Comparison of ENCODE assay signal across 14 cellular contexts in the genomic region with DNA sequence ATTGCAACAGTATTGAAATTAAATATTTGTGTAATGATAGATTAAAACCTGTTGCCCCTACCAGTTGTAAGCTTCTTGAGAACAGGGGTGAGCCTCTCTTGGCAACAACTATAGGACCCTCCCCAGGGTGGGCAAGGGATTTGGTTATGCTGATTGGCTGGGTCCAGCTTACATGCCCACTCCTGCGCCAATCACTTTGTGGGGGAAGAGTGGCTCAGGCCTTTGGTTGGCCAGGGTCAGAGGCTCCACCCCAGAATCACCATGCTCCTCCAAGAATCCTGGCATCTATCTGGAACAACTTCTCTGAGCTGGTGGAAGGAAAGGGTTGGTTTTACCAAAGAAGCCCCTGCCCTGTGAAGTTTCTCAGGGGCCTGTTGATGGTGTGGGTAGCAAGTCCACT. TPM values are rescaled to one million over a fixed set of nuclear protein-coding genes. Genes with fewer than 3 reads are reported as not detected.
DNase-seq lines count a peak whose midpoint lies in the region; ATAC-seq, FAIRE-seq and TF ChIP-seq lines count a peak whose summit lies in the region.
"Had no signal": no experiment of that assay in that cellular context is flagged by ENCODE, and none has a peak within 500 bp of the region (broad histone marks: within the 10 kb centered on the region; RNA-seq: fewer than 3 reads in every experiment).

No MANE protein-coding gene starts in this region.

- no peak overlapping the region for H2AFZ ChIP-seq in HCT116 (ENCODE audit: low read depth, low read length, poor library complexity, severe bottlenecking)
- H2AFZ ChIP-seq in H1 (ENCODE audit: low read length), result no peak overlapping the region
- H2AFZ ChIP-seq in neural progenitor cell (replicated peaks), result no peak overlapping the region

- CTCF ChIA-PET in HCT116 (lab: Charles Lee), result no interaction called here
- CTCF ChIA-PET in H1 (lab: Charles Lee; ENCODE audit: partially characterized antibody), result interaction anchor here (0.7 to 2.4 kb wide), 7 partner anchors 9 to 163 kb away, joined by 3 to 7 read pairs (median 4); partner anchors contain the start of gene PCBD2

- no peak for TF ChIP-seq EP300 in H1 (IDR thresholded peaks at IDR 0.05; ENCODE audit: borderline replicate concordance in 1 of 2, low read depth in 2 of 2, low read length in 2 of 2)

- H3K23ac ChIP-seq in H1 (ENCODE audit: insufficient read length), result no peak overlapping the region

- H3K9me3 Mint-ChIP-seq in neural progenitor cell, result no peaks in the 10 kb centered on the region
- H3K9me3 Mint-ChIP-seq in activated T-helper 2 cell treated with anti-CD3 and anti-CD28 coated beads, Interferon-gamma antibody, Interleukin-2, Interleukin-4, amounts not matched to agents 10 μg/mL and 5 μg/mL and 100 μg/mL, durations not matched to agents 14 hours and 24 hours and 36 hours, result no peaks in the 10 kb centered on the region
- H3K9me3 Mint-ChIP-seq: CD4-positive, alpha-beta memory T cell had no signal

- H2BK120ac ChIP-seq in H1 (replicated peaks; ENCODE audit: low read depth, low read length), result no peak overlapping the region

- no peaks in the 10 kb centered on the region for H3K9me3 ChIP-seq in HCT116 (ENCODE audit: control insufficient read depth in 1 of 2, insufficient read depth in 1 of 2, low read depth in 1 of 2, low read length in 2 of 2)
- no peaks in the 10 kb centered on the region for H3K9me3 ChIP-seq in H1 (ENCODE audit: insufficient read depth in 2 of 2, low read depth in 1 of 2, low read length in 1 of 2)
- H3K9me3 ChIP-seq in neural progenitor cell (ENCODE audit: low read depth), result no peaks in the 10 kb centered on the region
- H3K9me3 ChIP-seq: A549, BE2C had no signal

- POLR2A ChIA-PET in HCT116 (lab: Charles Lee), result interaction anchor here (0.6 kb wide), 1 partner anchor 10 kb away, joined by 6 read pairs; no protein-coding TSS in a partner anchor
- POLR2A ChIA-PET in H1 (lab: Charles Lee; ENCODE audit: partially characterized antibody), result interaction anchor here (0.8 kb wide), 1 partner anchor 21 kb away, joined by 3 read pairs; no protein-coding TSS in a partner anchor

- H2BK15ac ChIP-seq in H1 (ENCODE audit: low read length), result no peak overlapping the region; the same call in 1 of the 2 replicates

- DNase-seq in HCT116 (ENCODE audit: low read depth, low spot score), result no peak
- DNase-seq in NB4 (ENCODE audit: low read depth), result peak; percentile 15
- DNase-seq in H1 (ENCODE audit: low read depth in 1 of 2, low spot score in 2 of 2), result no peak
- no peak for DNase-seq in neural progenitor cell (ENCODE audit: low spot score)
- no peak for DNase-seq in NCI-H748 treated with DMSO at 0.1 percent for 48 hours (lab: John Stamatoyannopoulos, UW)
- no peak for DNase-seq in posterior vena cava (ENCODE audit: low spot score)
- no peak for DNase-seq in activated T-helper 2 cell treated with anti-CD3 and anti-CD28 coated beads, Interferon-gamma antibody, Interleukin-2, Interleukin-4, amounts not matched to agents 10 μg/mL and 5 μg/mL and 100 μg/mL, durations not matched to agents 14 hours and 24 hours and 36 hours (ENCODE audit: low spot score)
- DNase-seq: BE2C; CD4-positive, alpha-beta memory T cell; IMR-90; KG1 had no signal

- H3K23me2 ChIP-seq in H1 (ENCODE audit: low read depth, low read length), result peaks cover 12% of the 10 kb centered on the region; the same call in 1 of the 2 replicates

- no peaks in the 10 kb centered on the region for H4K20me1 ChIP-seq in HCT116 (ENCODE audit: insufficient read depth)
- H4K20me1 ChIP-seq in H1 (replicated peaks in 1 of 2; ENCODE audit: control insufficient read depth in 1 of 2, insufficient read depth in 2 of 2, low read length in 2 of 2), result peaks cover 12 to 19% of the 10 kb centered on the region in 2 experiments
- H4K20me1 ChIP-seq in neural progenitor cell (ENCODE audit: low read depth), result peaks cover 55% of the 10 kb centered on the region

- no peak overlapping the region for H2BK5ac ChIP-seq in H1 (ENCODE audit: low read depth, low read length)

- H2BK20ac ChIP-seq in H1 (ENCODE audit: low read length), result no peak overlapping the region

- H3K9ac ChIP-seq in HCT116 (ENCODE audit: low read length), result no peak overlapping the region
- H3K9ac ChIP-seq in H1 (replicated peaks in 1 of 4; ENCODE audit: extremely low read depth in 1 of 4, low read depth in 3 of 4, low read length in 3 of 4), result no peak overlapping the region
- H3K9ac ChIP-seq in neural progenitor cell, result no peak overlapping the region

- no peaks in the 10 kb centered on the region for H3F3A ChIP-seq in neural progenitor cell (ENCODE audit: low read depth)

- ATAC-seq in HCT116, result peak; percentile 67
- ATAC-seq: GM12878 had no signal

- H3K18ac ChIP-seq in H1 (ENCODE audit: extremely low read depth, low read length), result no peak overlapping the region

- H4K91ac ChIP-seq in H1 (replicated peaks; ENCODE audit: insufficient read length, low read length), result no peak overlapping the region

- no peak overlapping the region for H3K4ac ChIP-seq in H1 (replicated peaks; ENCODE audit: insufficient read length, low read depth, low read length)

- H3K56ac ChIP-seq in H1 (replicated peaks; ENCODE audit: insufficient read length, low read depth, low read length), result no peak overlapping the region

- no peak for TF ChIP-seq RAD21 in HCT116 (IDR thresholded peaks at IDR 0.05; ENCODE audit: low read depth)
- TF ChIP-seq RAD21 in H1 (IDR thresholded peaks at IDR 0.05 in 1 of 2, conservative IDR thresholded peaks at IDR 0.05 in 1 of 2; ENCODE audit: low read depth in 2 of 2, low read length in 2 of 2), result no peak

- H3K27ac ChIP-seq in HCT116 (ENCODE audit: low read depth, low read length), result no peak overlapping the region
- H3K27ac ChIP-seq in H1 (ENCODE audit: low read depth, low read length), result no peak overlapping the region
- no peak overlapping the region for H3K27ac ChIP-seq in neural progenitor cell
- H3K27ac ChIP-seq: A549, C4-2B had no signal

- no peak for TF ChIP-seq CTCF in HCT116 (IDR thresholded peaks at IDR 0.05 in 2 of 3, conservative IDR thresholded peaks at IDR 0.05 in 1 of 3; ENCODE audit: borderline replicate concordance in 1 of 3, insufficient read depth in 1 of 3, low read depth in 2 of 3, low read length in 2 of 3)
- no peak for TF ChIP-seq CTCF in NB4 (IDR thresholded peaks at IDR 0.05; ENCODE audit: low read depth, low read length)
- no peak for TF ChIP-seq CTCF in H1 (IDR thresholded peaks at IDR 0.05; ENCODE audit: control extremely low read depth in 1 of 3, insufficient read depth in 1 of 3, low read depth in 1 of 3, low read length in 3 of 3)
- no peak for TF ChIP-seq CTCF in neural progenitor cell (IDR thresholded peaks at IDR 0.05)

- no peak overlapping the region for H4K5ac ChIP-seq in H1 (ENCODE audit: insufficient read length, low read depth, low read length)

- no peaks in the 10 kb centered on the region for H3K36me3 ChIP-seq in HCT116 (ENCODE audit: control insufficient read depth in 1 of 2, insufficient read depth in 2 of 2, low read length in 2 of 2)
- H3K36me3 ChIP-seq in H1 (ENCODE audit: control insufficient read depth in 2 of 4, insufficient read depth in 4 of 4, low read length in 3 of 4), result 0 out of 8 replicates have a peak, but pooled peaks cover 0 to 3% (median 0%) of the 10 kb centered on the region in 4 experiments
- no peaks in the 10 kb centered on the region for H3K36me3 ChIP-seq in neural progenitor cell
- H3K36me3 ChIP-seq: BE2C had no signal

- peaks cover 5% of the 10 kb centered on the region for H3K4me1 Mint-ChIP-seq in neural progenitor cell
- H3K4me1 Mint-ChIP-seq in activated T-helper 2 cell treated with anti-CD3 and anti-CD28 coated beads, Interferon-gamma antibody, Interleukin-2, Interleukin-4, amounts not matched to agents 10 μg/mL and 5 μg/mL and 100 μg/mL, durations not matched to agents 14 hours and 24 hours and 36 hours (ENCODE audit: low read depth), result no peaks in the 10 kb centered on the region

- H2BK12ac ChIP-seq in H1 (ENCODE audit: low read depth, low read length), result no peak overlapping the region

- RAD21 ChIA-PET in HCT116 (lab: Charles Lee; ENCODE audit: low non-redundant PET in 1 of 2, low total read pairs in 2 of 2, uncharacterized antibody in 2 of 2, unreplicated experiment in 2 of 2), result no interaction called here

- TF ChIP-seq POLR2A in HCT116 (IDR thresholded peaks at IDR 0.05; ENCODE audit: borderline replicate concordance, extremely low read depth, insufficient read depth, insufficient read length) (no peak), NB4 (IDR thresholded peaks at IDR 0.05; ENCODE audit: extremely low read depth, insufficient read length) (no peak), H1 (IDR thresholded peaks at IDR 0.05; ENCODE audit: control extremely low read depth in 1 of 2, low read depth in 2 of 2, low read length in 2 of 2) (no peak)

- peaks cover 0 to 15% of the 10 kb centered on the region in 2 experiments; a peak in 1 of 4 replicates for H3K4me1 ChIP-seq in HCT116 (ENCODE audit: control insufficient read depth in 1 of 2, insufficient read depth in 2 of 2, low read length in 2 of 2)
- H3K4me1 ChIP-seq in H1 (replicated peaks in 1 of 4; ENCODE audit: control insufficient read depth in 3 of 4, insufficient read depth in 4 of 4, low read length in 3 of 4), result peaks cover 3 to 24% (median 14%) of the 10 kb centered on the region in 4 experiments; a peak in 6 of 7 replicates
- peaks cover 15% of the 10 kb centered on the region for H3K4me1 ChIP-seq in neural progenitor cell
- H3K4me1 ChIP-seq: A549, BE2C had no signal

- H3K4me3 ChIP-seq in HCT116 (replicated peaks in 1 of 2; ENCODE audit: low read depth in 1 of 2, low read length in 2 of 2), result no peak overlapping the region
- H3K4me3 ChIP-seq in NB4 (ENCODE audit: low read depth, low read length), result no peak overlapping the region
- H3K4me3 ChIP-seq in H1 (ENCODE audit: extremely low read depth in 1 of 4, insufficient read depth in 2 of 4, low read depth in 3 of 4, low read length in 4 of 4), result no peak overlapping the region
- no peak overlapping the region for H3K4me3 ChIP-seq in neural progenitor cell
- H3K4me3 ChIP-seq: A549, GM12878 had no signal

- no peaks in the 10 kb centered on the region for H3K36me3 Mint-ChIP-seq in neural progenitor cell
- no peaks in the 10 kb centered on the region for H3K36me3 Mint-ChIP-seq in activated T-helper 2 cell treated with anti-CD3 and anti-CD28 coated beads, Interferon-gamma antibody, Interleukin-2, Interleukin-4, amounts not matched to agents 10 μg/mL and 5 μg/mL and 100 μg/mL, durations not matched to agents 14 hours and 24 hours and 36 hours (ENCODE audit: low read depth)
- H3K36me3 Mint-ChIP-seq: CD4-positive, alpha-beta memory T cell had no signal

- intact Hi-C loops in HCT116 (cut with micrococcal nuclease) (no loop called here), posterior vena cava (cut with DNase I) (no loop called here)
- intact Hi-C loops in activated T-helper 2 cell treated with anti-CD3 and anti-CD28 coated beads, Interferon-gamma antibody, Interleukin-2, Interleukin-4, amounts not matched to agents 10 μg/mL and 5 μg/mL and 100 μg/mL, durations not matched to agents 14 hours and 24 hours and 36 hours (cut with micrococcal nuclease), result loop anchor here (5.0 kb wide), 1 partner anchor 450 kb away; no protein-coding TSS in a partner anchor

- no peak overlapping the region for H2AK5ac ChIP-seq in H1 (ENCODE audit: low read depth, low read length)

- no peak overlapping the region for H4K8ac ChIP-seq in H1 (ENCODE audit: extremely low read depth, insufficient read depth, low read length)

- peaks cover 72% of the 10 kb centered on the region for H3K27me3 Mint-ChIP-seq in neural progenitor cell (ENCODE audit: insufficient read depth, low read depth)
- peaks cover 66% of the 10 kb centered on the region for H3K27me3 Mint-ChIP-seq in activated T-helper 2 cell treated with anti-CD3 and anti-CD28 coated beads, Interferon-gamma antibody, Interleukin-2, Interleukin-4, amounts not matched to agents 10 μg/mL and 5 μg/mL and 100 μg/mL, durations not matched to agents 14 hours and 24 hours and 36 hours (ENCODE audit: low read depth)

- H3K79me2 ChIP-seq in HCT116 (ENCODE audit: insufficient read depth, low read length) (no peaks in the 10 kb centered on the region), H1 (ENCODE audit: control insufficient read depth in 1 of 2, insufficient read depth in 2 of 2, low read length in 2 of 2) (no peaks in the 10 kb centered on the region), neural progenitor cell (ENCODE audit: low read depth) (no peaks in the 10 kb centered on the region)

- H3K4me3 Mint-ChIP-seq in neural progenitor cell, result peak overlapping the region; percentile 26
- no peak overlapping the region for H3K4me3 Mint-ChIP-seq in activated T-helper 2 cell treated with anti-CD3 and anti-CD28 coated beads, Interferon-gamma antibody, Interleukin-2, Interleukin-4, amounts not matched to agents 10 μg/mL and 5 μg/mL and 100 μg/mL, durations not matched to agents 14 hours and 24 hours and 36 hours (ENCODE audit: low read depth)
- H3K4me3 Mint-ChIP-seq: CD4-positive, alpha-beta memory T cell had no signal

- no peak overlapping the region for H3K14ac ChIP-seq in H1 (ENCODE audit: insufficient read length)

- H3K9me2 ChIP-seq in HCT116 (ENCODE audit: insufficient read depth), result no peaks in the 10 kb centered on the region

- WGBS in H1 (ENCODE audit: extremely low coverage in 1 of 2, insufficient coverage in 1 of 2, insufficient read length in 1 of 2, insufficient replicate concordance in 2 of 2, low coverage in 1 of 2, low lambda C conversion rate in 2 of 2, missing lambda C conversion rate in 1 of 2), 2 experiments, result 100% methylated on average over 1 of the region's 1 CpG; no CpG with 5 or more reads in 1 of the 2 experiments

- H3K27ac Mint-ChIP-seq in neural progenitor cell, result no peak overlapping the region
- no peak overlapping the region for H3K27ac Mint-ChIP-seq in activated T-helper 2 cell treated with anti-CD3 and anti-CD28 coated beads, Interferon-gamma antibody, Interleukin-2, Interleukin-4, amounts not matched to agents 10 μg/mL and 5 μg/mL and 100 μg/mL, durations not matched to agents 14 hours and 24 hours and 36 hours
- H3K27ac Mint-ChIP-seq: CD4-positive, alpha-beta memory T cell had no signal

- BruUV-seq in HCT116 (replicated peaks; lab: Mats Ljungman, UMichigan), result no TSS peak

- H3K4me2 ChIP-seq in HCT116 (ENCODE audit: low read length) (no peak overlapping the region), H1 (ENCODE audit: insufficient read depth in 1 of 2, low read depth in 2 of 2, low read length in 2 of 2) (no peak overlapping the region), neural progenitor cell (no peak overlapping the region)
- H3K4me2 ChIP-seq: A549 had no signal

- 0 out of 2 replicates have a peak, but pooled peaks cover 2% of the 10 kb centered on the region for H3K27me3 ChIP-seq in HCT116 (ENCODE audit: insufficient read depth, low read length)
- H3K27me3 ChIP-seq in H1 (replicated peaks in 1 of 4; ENCODE audit: control insufficient read depth in 3 of 4, extremely low read depth in 1 of 4, insufficient read depth in 3 of 4, low read length in 3 of 4), result peaks cover 73 to 99% (median 92%) of the 10 kb centered on the region in 4 experiments
- peaks cover 100% of the 10 kb centered on the region for H3K27me3 ChIP-seq in neural progenitor cell

- H3K79me1 ChIP-seq in H1 (ENCODE audit: low read depth, low read length), result no peaks in the 10 kb centered on the region

- FAIRE-seq in H1 (lab: Jason Lieb, UNC), result no peak
- FAIRE-seq: A549, GM12878 had no signal

RNA-seq across cellular contexts. Expression of gene PITX1, which starts 8.6 kb away (rescaled TPM):
- total RNA-seq in HCT116 (2021; ENCODE audit: unreplicated experiment) (31.0 TPM), neural progenitor cell (ENCODE audit: low replicate concordance) (not detected in 2 replicates), posterior vena cava (under 1 TPM; 0.81 to 0.97 TPM)
- 26.2 and 36.3 TPM in 2 replicates for polyA plus RNA-seq in HCT116 (2012)
- not detected in 2 replicates for total RNA-seq in H1 (2021; fragmentation: NEBNext Ultra II Directional; extraction: Animal tissue kit (Norgen Biotek cat#: 25700))
- polyA plus RNA-seq in H1 (2011; rRNA removed), result 0.03 and 0.05 TPM in 2 replicates
- 0.05 TPM for polyA plus RNA-seq in H1 (2011; cell fraction: cytosol; rRNA removed)
- 0.06 TPM for polyA plus RNA-seq in H1 (2011; cell fraction: nucleus; rRNA removed)
- polyA plus RNA-seq in H1 (2012, experiment 1 of 2), result not detected in 4 replicates
- not detected for polyA plus RNA-seq in H1 (2012, experiment 2 of 2)
- 0.04 TPM for polyA plus RNA-seq in H1 (2013, experiment 1 of 2)
- polyA plus RNA-seq in H1 (2013, experiment 2 of 2), result 0.06 TPM
- polyA minus RNA-seq in H1 (2011; rRNA and poly(A)+ RNA removed), result not detected in 2 replicates
- 0.88 TPM for polyA minus RNA-seq in H1 (2011; cell fraction: cytosol; rRNA and poly(A)+ RNA removed)
- 0.70 TPM for polyA minus RNA-seq in H1 (2011; cell fraction: nucleus; rRNA and poly(A)+ RNA removed)
- total RNA-seq in activated T-helper 2 cell treated with anti-CD3 and anti-CD28 coated beads, Interferon-gamma antibody, Interleukin-2, Interleukin-4, amounts not matched to agents 10 μg/mL and 5 μg/mL and 100 μg/mL, durations not matched to agents 14 hours and 24 hours and 36 hours, result 0.39 and 0.46 TPM in 2 replicates
- total RNA-seq: CD4-positive, alpha-beta memory T cell had no signal
- polyA plus RNA-seq: CD4-positive, alpha-beta memory T cell had no signal

Comparison
In these comparisons a context has a peak if more than half of its experiments do, and no peak if none do; other contexts are left out.
1. RNA of gene PITX1, which starts 8.6 kb away (total RNA-seq): 31.0 TPM in HCT116 (single experiment); 0.81 to 0.97 TPM in posterior vena cava, 0.39 to 0.46 TPM in activated T-helper 2 cell treated with anti-CD3 and anti-CD28 coated beads, Interferon-gamma antibody, Interleukin-2, Interleukin-4, amounts not matched to agents 10 μg/mL and 5 μg/mL and 100 μg/mL, durations not matched to agents 14 hours and 24 hours and 36 hours, not detected in H1 and not detected in neural progenitor cell; every median in the first group is over 10 times any median in the second.
2. Of the 16 proteins assayed by ChIP-seq in both H1 and HCT116: peak only in H1: SP1; only in HCT116: none; in both: none; in neither: 15.